Comparison of ENCODE assay signal across 1 cellular context in genomic region chr5:179818746-179819295, GRCh38.
TF ChIP-seq lines count a peak whose summit lies in the region.

No MANE protein-coding gene starts in this region.

TF ChIP-seq in HEK293, 187 proteins besides CTCF, POLR2A, EP300 and RAD21 (continued from another document):
- TF ChIP-seq TSHZ1 (tag by site-specific recombination; IDR thresholded peaks at IDR 0.05; ENCODE audit: borderline replicate concordance) (peak; percentile 83; the same call in 1 of the 2 replicates), ZNF140 (tag by site-specific recombination; IDR thresholded peaks at IDR 0.05) (no peak), PRDM10 (tag by site-specific recombination; IDR thresholded peaks at IDR 0.05) (peak; percentile 96), ZBTB8A (tag by site-specific recombination; IDR thresholded peaks at IDR 0.05) (peak; percentile 71), ZBTB20 (tag by site-specific recombination; IDR thresholded peaks at IDR 0.05) (peak; percentile 48; the same call in 1 of the 2 replicates), ZNF433 (tag by site-specific recombination; IDR thresholded peaks at IDR 0.05; ENCODE audit: low read depth) (no peak), ZBTB49 (tag by site-specific recombination; IDR thresholded peaks at IDR 0.05; ENCODE audit: low read depth) (no peak)
- TF ChIP-seq, protein P1, sequence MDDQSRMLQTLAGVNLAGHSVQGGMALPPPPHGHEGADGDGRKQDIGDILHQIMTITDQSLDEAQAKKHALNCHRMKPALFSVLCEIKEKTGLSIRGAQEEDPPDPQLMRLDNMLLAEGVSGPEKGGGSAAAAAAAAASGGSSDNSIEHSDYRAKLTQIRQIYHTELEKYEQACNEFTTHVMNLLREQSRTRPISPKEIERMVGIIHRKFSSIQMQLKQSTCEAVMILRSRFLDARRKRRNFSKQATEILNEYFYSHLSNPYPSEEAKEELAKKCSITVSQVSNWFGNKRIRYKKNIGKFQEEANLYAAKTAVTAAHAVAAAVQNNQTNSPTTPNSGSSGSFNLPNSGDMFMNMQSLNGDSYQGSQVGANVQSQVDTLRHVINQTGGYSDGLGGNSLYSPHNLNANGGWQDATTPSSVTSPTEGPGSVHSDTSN (CRISPR knock-in tag; IDR thresholded peaks at IDR 0.05), result 0 out of 2 replicates have a peak, but pooled peaks have one; percentile 29
TF ChIP-seq in HEK293: peak in this region for 75.
